Comparison of ENCODE assay signal across 1 cellular context in genomic region chr12:28215021-28215420, GRCh38.
TF ChIP-seq lines count a peak whose summit lies in the region.

No MANE protein-coding gene starts in this region.

TF ChIP-seq in K562, 482 proteins besides CTCF, POLR2A, EP300 and RAD21 (continued from another document):
- TF ChIP-seq E2F8 (IDR thresholded peaks at IDR 0.05; ENCODE audit: low read depth, partially characterized antibody) (no peak), NUFIP1 (IDR thresholded peaks at IDR 0.05; ENCODE audit: partially characterized antibody) (no peak), MCM2 (IDR thresholded peaks at IDR 0.05; ENCODE audit: low read depth) (no peak), HIVEP1 (CRISPR knock-in tag; IDR thresholded peaks at IDR 0.05) (no peak), ZBTB43 (CRISPR knock-in tag; IDR thresholded peaks at IDR 0.05) (no peak), ZC3H11A (IDR thresholded peaks at IDR 0.05; ENCODE audit: low read depth, low read length) (no peak)
